In genomic region chr9:137251490-137252268, GRCh38 we compare ENCODE assay signal across 27 cellular contexts. TPM values are rescaled to one million over a fixed set of nuclear protein-coding genes. Genes with fewer than 3 reads are reported as not detected.
A peak's percentile ranks its signal among the peaks of the same experiment; 100 is the strongest.
DNase-seq lines count a peak whose midpoint lies in the region; ATAC-seq, FAIRE-seq and TF ChIP-seq lines count a peak whose summit lies in the region.
"Had no signal": no experiment of that assay in that cellular context is flagged by ENCODE, and none has a peak within 500 bp of the region (broad histone marks: within the 10 kb centered on the region; RNA-seq: fewer than 3 reads in every experiment).

No MANE protein-coding gene starts in this region.

- TF ChIP-seq POLR2A in HepG2 (IDR thresholded peaks at IDR 0.05; ENCODE audit: insufficient read depth in 1 of 2, low read depth in 2 of 2, low read length in 2 of 2) (no peak), right lobe of liver (IDR thresholded peaks at IDR 0.05) (no peak)

- H3K4me2 ChIP-seq in HepG2 (ENCODE audit: low read depth, low read length) (no peak overlapping the region; the same call in 1 of the 2 replicates), mesendoderm (ENCODE audit: low read length) (no peak overlapping the region)
- H3K4me2 ChIP-seq: SK-N-SH had no signal

- H3K27ac ChIP-seq in HepG2 (ENCODE audit: extremely low read length, insufficient read depth, low read length) (no peak overlapping the region), right lobe of liver (no peak overlapping the region), RWPE1 (peak overlapping the region; percentile 12), mesendoderm (ENCODE audit: low read depth, low read length) (no peak overlapping the region)
- H3K27ac ChIP-seq: HL-60 had no signal

- TF ChIP-seq CTCF in HepG2 (CRISPR knock-in tag; IDR thresholded peaks at IDR 0.05) (no peak), right lobe of liver (IDR thresholded peaks at IDR 0.05) (no peak), RWPE1 (conservative IDR thresholded peaks at IDR 0.05; ENCODE audit: low read depth) (no peak)

- H2AK5ac ChIP-seq in mesendoderm (ENCODE audit: low read length), result peak overlapping the region; percentile 96

- no peaks in the 10 kb centered on the region for H4K20me1 ChIP-seq in HepG2 (ENCODE audit: insufficient read depth, low read length)

- DNase-seq in HepG2 (ENCODE audit: low spot score) (no peak), right lobe of liver (no peak), RWPE1 (ENCODE audit: low spot score) (no peak), mesendoderm (no peak), NK-92 (lab: John Stamatoyannopoulos, UW; ENCODE audit: unreplicated experiment) (no peak), NCI-H2029 treated with DMSO at 0.1 percent for 48 hours (lab: John Stamatoyannopoulos, UW) (no peak)
- no peak for DNase-seq in activated CD8-positive, alpha-beta memory T cell treated with anti-CD3 and anti-CD28 coated beads, Interleukin-2, amount 50 U/mL, for 48 hours
- DNase-seq: AML-193; C1 segment of cervical spinal cord; Calu3; CD8-positive, alpha-beta memory T cell; DMS153; IMR-90; MV-4-11; NCI-H1105 treated with DMSO at 0.1 percent for 48 hours; NCI-H1694; NCI-H2081 treated with DMSO at 0.1 percent for 48 hours; NCI-H524 treated with DMSO at 0.1 percent for 48 hours; SIG-M5; SK-N-SH had no signal

- H4K5ac ChIP-seq in mesendoderm (ENCODE audit: low read length), result no peak overlapping the region

- WGBS in HepG2 (ENCODE audit: low lambda C conversion rate), result 48% methylated on average over 12 of the region's 22 CpGs
- WGBS in right lobe of liver (ENCODE audit: insufficient coverage, low coverage, low lambda C conversion rate, missing lambda C conversion rate), result 89% methylated on average over 6 of the region's 22 CpGs
- no CpG with 5 or more reads among the region's 22 CpGs for WGBS in mesendoderm (ENCODE audit: extremely low coverage, insufficient coverage, low lambda C conversion rate)

- no peak overlapping the region for H4K8ac ChIP-seq in mesendoderm (ENCODE audit: low read depth, low read length)

- H2BK120ac ChIP-seq in mesendoderm (ENCODE audit: low read depth, low read length), result no peak overlapping the region

- in situ Hi-C loops in HepG2 (cut with HindIII; ENCODE audit: extremely low pct_ligation_motif_present, low pct_unique_long_range_greater_than_20kb), result no loop called here

- H3K18ac ChIP-seq in mesendoderm (ENCODE audit: low read length), result no peak overlapping the region

- H3K4me1 ChIP-seq in HepG2 (ENCODE audit: insufficient read depth, low read length), result peaks cover 83% of the 10 kb centered on the region
- peaks cover 0 to 13% (median 3%) of the 10 kb centered on the region in 4 donors for H3K4me1 ChIP-seq in right lobe of liver
- peaks cover 9% of the 10 kb centered on the region for H3K4me1 ChIP-seq in mesendoderm (ENCODE audit: control insufficient read depth, low read depth, low read length)

- CTCF ChIA-PET in HepG2 (lab: Yijun Ruan, JAX; ENCODE audit: low intra/inter-chr PET ratio, low total read pairs) (no interaction called here), RWPE1 (lab: Yijun Ruan, JAX) (interaction anchor here (0.5 to 0.6 kb wide), 2 partner anchors 43 to 45 kb away, joined by 4 to 11 read pairs; no protein-coding TSS in a partner anchor)

- peak overlapping the region; percentile 67 for H3K56ac ChIP-seq in mesendoderm (ENCODE audit: low read length)

- H3K27me3 ChIP-seq in HepG2 (ENCODE audit: control insufficient read depth in 1 of 2, insufficient read depth in 2 of 2, low read length in 2 of 2), result peaks cover 1 to 9% of the 10 kb centered on the region in 2 experiments; a peak in 2 of 5 replicates
- no peaks in the 10 kb centered on the region for H3K27me3 ChIP-seq in right lobe of liver
- H3K27me3 ChIP-seq in mesendoderm (ENCODE audit: insufficient read depth, low read length, poor library complexity), result no peaks in the 10 kb centered on the region

- peaks cover 6% of the 10 kb centered on the region for H3K79me1 ChIP-seq in mesendoderm (ENCODE audit: low read length)

- no peak for TF ChIP-seq RAD21 in HepG2 (CRISPR knock-in tag; IDR thresholded peaks at IDR 0.05)

- FAIRE-seq in HepG2 (lab: Jason Lieb, UNC), result no peak

- no peak overlapping the region for H3K23ac ChIP-seq in mesendoderm (ENCODE audit: low read length)

- H2AFZ ChIP-seq in HepG2 (ENCODE audit: low read length), result no peak overlapping the region

- H3K79me2 ChIP-seq in HepG2 (ENCODE audit: insufficient read depth, low read length), result peaks cover 14% of the 10 kb centered on the region
- peaks cover 13% of the 10 kb centered on the region for H3K79me2 ChIP-seq in mesendoderm (ENCODE audit: control insufficient read depth, insufficient read depth, low read length)

- H3K9ac ChIP-seq in HepG2 (ENCODE audit: insufficient read depth, low read depth, low read length) (peak overlapping the region; percentile 5; the same call in 1 of the 2 replicates), mesendoderm (ENCODE audit: low read length) (peak overlapping the region; percentile 38)
- H3K9ac ChIP-seq: SK-N-SH had no signal

- H3K4me3 ChIP-seq in HepG2 (replicated peaks in 1 of 3; ENCODE audit: insufficient read depth in 1 of 3, low read depth in 2 of 3, low read length in 3 of 3), result peak overlapping the region in 1 of 3 experiments; percentile 19; a peak in 1 of 6 replicates
- H3K4me3 ChIP-seq in right lobe of liver, result no peak overlapping the region
- H3K4me3 ChIP-seq in mesendoderm (ENCODE audit: low read length), result no peak overlapping the region

- BruUV-seq in HepG2 (replicated peaks; lab: Mats Ljungman, UMichigan), result no TSS peak

- H2BK5ac ChIP-seq in mesendoderm (ENCODE audit: low read length), result no peak overlapping the region

- H3K36me3 ChIP-seq in HepG2 (replicated peaks in 1 of 2; ENCODE audit: control insufficient read depth in 1 of 2, insufficient read depth in 2 of 2, low read length in 2 of 2) (peaks cover 1 to 2% of the 10 kb centered on the region in 2 experiments; a peak in 2 of 5 replicates), right lobe of liver (peaks cover 0 to 4% (median 0%) of the 10 kb centered on the region in 4 donors), mesendoderm (ENCODE audit: control insufficient read depth, insufficient read depth, low read length) (no peaks in the 10 kb centered on the region)

- no peak for TF ChIP-seq EP300 in HepG2 (IDR thresholded peaks at IDR 0.05; ENCODE audit: low read depth in 2 of 2, low read length in 2 of 2)
- no peak for TF ChIP-seq EP300 in HepG2 (CRISPR knock-in tag; IDR thresholded peaks at IDR 0.05; ENCODE audit: borderline replicate concordance)

- H3K9me3 ChIP-seq in HepG2 (ENCODE audit: low read length) (no peaks in the 10 kb centered on the region), right lobe of liver (no peaks in the 10 kb centered on the region)
- H3K9me3 ChIP-seq: SK-N-SH had no signal

- no peak overlapping the region for H2BK15ac ChIP-seq in mesendoderm (replicated peaks; ENCODE audit: low read depth)

- no peak overlapping the region for H3K4ac ChIP-seq in mesendoderm (ENCODE audit: low read depth, low read length)

- ATAC-seq in HepG2 (no peak), right lobe of liver (no peak)

- intact Hi-C loops in HepG2 (cut with micrococcal nuclease; ENCODE audit: unreplicated experiment) (no loop called here), right lobe of liver (cut with DNase I) (no loop called here)

- POLR2A ChIA-PET in HepG2 (lab: Yijun Ruan, JAX) (interaction anchor here (0.6 to 14.2 kb wide), 4 partner anchors 9 to 198 kb away, joined by 3 to 317 read pairs (median 28); partner anchors contain the start of genes TOR4A and TUBB4B), RWPE1 (lab: Yijun Ruan, JAX; ENCODE audit: low non-redundant PET) (interaction anchor here (0.6 to 1.0 kb wide), 2 partner anchors 7 to 22 kb away, joined by 3 to 7 read pairs; no protein-coding TSS in a partner anchor)

RNA-seq across cellular contexts. Expression of gene STPG3, which starts 0.6 kb away (rescaled TPM):
- total RNA-seq in HepG2 (2016; rRNA removed; fragmentation: Illumina TruSeq; extraction: Trizol), result not detected in 2 replicates
- total RNA-seq in HepG2 (2016; cell fraction: cytosol; rRNA removed; fragmentation: Illumina TruSeq; extraction: Trizol; ENCODE audit: low read depth), result not detected in 2 replicates
- total RNA-seq in HepG2 (2016; cell fraction: insoluble cytoplasmic fraction; rRNA removed; fragmentation: Illumina TruSeq; extraction: Trizol), result not detected in 2 replicates
- total RNA-seq in HepG2 (2016; cell fraction: membrane; rRNA removed; fragmentation: Illumina TruSeq; extraction: Trizol), result not detected in 2 replicates
- total RNA-seq in HepG2 (2016; cell fraction: nucleus; rRNA removed; fragmentation: Illumina TruSeq; extraction: Trizol), result not detected in 2 replicates
- not detected in 2 replicates for polyA plus RNA-seq in HepG2 (2011; rRNA removed)
- not detected in 2 replicates for polyA plus RNA-seq in HepG2 (2011; cell fraction: cytosol; rRNA removed)
- polyA plus RNA-seq in HepG2 (2011; cell fraction: nucleus; rRNA removed), result 0.45 and 0.50 TPM in 2 replicates
- 0.27 and 0.35 TPM in 2 replicates for polyA plus RNA-seq in HepG2 (2012)
- not detected in 2 replicates for polyA plus RNA-seq in HepG2 (2016; cell fraction: cytosol; fragmentation: Illumina TruSeq; extraction: Trizol; ENCODE audit: low read depth)
- not detected in 2 replicates for polyA plus RNA-seq in HepG2 (2016; cell fraction: insoluble cytoplasmic fraction; fragmentation: Illumina TruSeq; extraction: Trizol; ENCODE audit: low read depth)
- not detected in 2 replicates for polyA plus RNA-seq in HepG2 (2016; cell fraction: membrane; fragmentation: Illumina TruSeq; extraction: Trizol; ENCODE audit: low read depth)
- polyA plus RNA-seq in HepG2 (2016; cell fraction: nucleus; fragmentation: Illumina TruSeq; extraction: Trizol; ENCODE audit: insufficient read depth, low read depth), result not detected in 2 replicates
- polyA minus RNA-seq in HepG2 (2011; rRNA and poly(A)+ RNA removed; ENCODE audit: low replicate concordance), result 0.23 TPM in 1 of 2 replicates, not detected in the other
- polyA minus RNA-seq in HepG2 (2011; cell fraction: cytosol; rRNA and poly(A)+ RNA removed), result not detected in 2 replicates
- not detected in 2 replicates for polyA minus RNA-seq in HepG2 (2011; cell fraction: nucleus; rRNA and poly(A)+ RNA removed)
- not detected for total RNA-seq in right lobe of liver
- polyA plus RNA-seq in mesendoderm (2013, experiment 1 of 2), result 0.14 TPM
- polyA plus RNA-seq in mesendoderm (2013, experiment 2 of 2), result 0.15 TPM
- total RNA-seq: A172, Calu3, G401, H9, HT-29, IMR-90, M059J had no signal
- polyA plus RNA-seq: AG04450; CD8-positive, alpha-beta memory T cell; IMR-90; SK-N-SH had no signal

RNA-seq across cellular contexts. Expression of gene NELFB, which starts 3.4 kb away (rescaled TPM):
- 38.7 and 45.8 TPM in 2 replicates for total RNA-seq in HepG2 (2016; rRNA removed; fragmentation: Illumina TruSeq; extraction: Trizol)
- 11.1 and 13.7 TPM in 2 replicates for total RNA-seq in HepG2 (2016; cell fraction: cytosol; rRNA removed; fragmentation: Illumina TruSeq; extraction: Trizol; ENCODE audit: low read depth)
- 33.9 and 46.1 TPM in 2 replicates for total RNA-seq in HepG2 (2016; cell fraction: insoluble cytoplasmic fraction; rRNA removed; fragmentation: Illumina TruSeq; extraction: Trizol)
- 31.9 and 34.1 TPM in 2 replicates for total RNA-seq in HepG2 (2016; cell fraction: membrane; rRNA removed; fragmentation: Illumina TruSeq; extraction: Trizol)
- 19.5 and 22.8 TPM in 2 replicates for total RNA-seq in HepG2 (2016; cell fraction: nucleus; rRNA removed; fragmentation: Illumina TruSeq; extraction: Trizol)
- polyA plus RNA-seq in HepG2 (2011; rRNA removed), result 26.5 and 38.0 TPM in 2 replicates
- polyA plus RNA-seq in HepG2 (2011; cell fraction: cytosol; rRNA removed), result 31.2 and 47.6 TPM in 2 replicates
- 58.0 and 66.2 TPM in 2 replicates for polyA plus RNA-seq in HepG2 (2011; cell fraction: nucleus; rRNA removed)
- polyA plus RNA-seq in HepG2 (2012), result 37.0 and 38.0 TPM in 2 replicates
- polyA plus RNA-seq in HepG2 (2016; cell fraction: cytosol; fragmentation: Illumina TruSeq; extraction: Trizol; ENCODE audit: low read depth), result 13.2 and 13.7 TPM in 2 replicates
- polyA plus RNA-seq in HepG2 (2016; cell fraction: insoluble cytoplasmic fraction; fragmentation: Illumina TruSeq; extraction: Trizol; ENCODE audit: low read depth), result 38.8 and 48.5 TPM in 2 replicates
- polyA plus RNA-seq in HepG2 (2016; cell fraction: membrane; fragmentation: Illumina TruSeq; extraction: Trizol; ENCODE audit: low read depth), result 24.3 and 28.9 TPM in 2 replicates
- polyA plus RNA-seq in HepG2 (2016; cell fraction: nucleus; fragmentation: Illumina TruSeq; extraction: Trizol; ENCODE audit: insufficient read depth, low read depth), result 40.4 and 45.0 TPM in 2 replicates
- 63.2 and 70.3 TPM in 2 replicates for polyA minus RNA-seq in HepG2 (2011; rRNA and poly(A)+ RNA removed; ENCODE audit: low replicate concordance)
- polyA minus RNA-seq in HepG2 (2011; cell fraction: cytosol; rRNA and poly(A)+ RNA removed), result 28.7 and 31.0 TPM in 2 replicates
- 10.3 and 11.6 TPM in 2 replicates for polyA minus RNA-seq in HepG2 (2011; cell fraction: nucleus; rRNA and poly(A)+ RNA removed)
- total RNA-seq in right lobe of liver, result 10 to 100 TPM; 15.6 to 21.6 (median 20.1) TPM
- polyA plus RNA-seq in mesendoderm (2013, experiment 1 of 2), result 39.7 TPM
- 39.7 TPM for polyA plus RNA-seq in mesendoderm (2013, experiment 2 of 2)

RNA-seq across cellular contexts. Expression of gene TUBB4B, which starts 10.6 kb away (rescaled TPM):
- 412 and 481 TPM in 2 replicates for total RNA-seq in HepG2 (2016; rRNA removed; fragmentation: Illumina TruSeq; extraction: Trizol)
- total RNA-seq in HepG2 (2016; cell fraction: cytosol; rRNA removed; fragmentation: Illumina TruSeq; extraction: Trizol; ENCODE audit: low read depth), result 96.3 and 106 TPM in 2 replicates
- 424 and 467 TPM in 2 replicates for total RNA-seq in HepG2 (2016; cell fraction: insoluble cytoplasmic fraction; rRNA removed; fragmentation: Illumina TruSeq; extraction: Trizol)
- total RNA-seq in HepG2 (2016; cell fraction: membrane; rRNA removed; fragmentation: Illumina TruSeq; extraction: Trizol), result 128 TPM in 2 replicates
- total RNA-seq in HepG2 (2016; cell fraction: nucleus; rRNA removed; fragmentation: Illumina TruSeq; extraction: Trizol), result 195 and 203 TPM in 2 replicates
- 182 and 243 TPM in 2 replicates for polyA plus RNA-seq in HepG2 (2011; rRNA removed)
- 251 and 293 TPM in 2 replicates for polyA plus RNA-seq in HepG2 (2011; cell fraction: cytosol; rRNA removed)
- polyA plus RNA-seq in HepG2 (2011; cell fraction: nucleus; rRNA removed), result 210 and 235 TPM in 2 replicates
- polyA plus RNA-seq in HepG2 (2012), result 190 and 205 TPM in 2 replicates
- polyA plus RNA-seq in HepG2 (2016; cell fraction: cytosol; fragmentation: Illumina TruSeq; extraction: Trizol; ENCODE audit: low read depth), result 115 and 121 TPM in 2 replicates
- 587 and 625 TPM in 2 replicates for polyA plus RNA-seq in HepG2 (2016; cell fraction: insoluble cytoplasmic fraction; fragmentation: Illumina TruSeq; extraction: Trizol; ENCODE audit: low read depth)
- 115 and 122 TPM in 2 replicates for polyA plus RNA-seq in HepG2 (2016; cell fraction: membrane; fragmentation: Illumina TruSeq; extraction: Trizol; ENCODE audit: low read depth)
- 355 and 369 TPM in 2 replicates for polyA plus RNA-seq in HepG2 (2016; cell fraction: nucleus; fragmentation: Illumina TruSeq; extraction: Trizol; ENCODE audit: insufficient read depth, low read depth)
- 270 and 721 TPM in 2 replicates for polyA minus RNA-seq in HepG2 (2011; rRNA and poly(A)+ RNA removed; ENCODE audit: low replicate concordance)
- 140 and 144 TPM in 2 replicates for polyA minus RNA-seq in HepG2 (2011; cell fraction: cytosol; rRNA and poly(A)+ RNA removed)
- 74.6 and 75.6 TPM in 2 replicates for polyA minus RNA-seq in HepG2 (2011; cell fraction: nucleus; rRNA and poly(A)+ RNA removed)
- total RNA-seq in right lobe of liver, result 100 to 1,000 TPM in 5 of 6 experiments, 10 to 100 TPM in 1; 88.4 to 274 (median 124) TPM
- polyA plus RNA-seq in mesendoderm (2013, experiment 1 of 2), result 288 TPM
- polyA plus RNA-seq in mesendoderm (2013, experiment 2 of 2), result 285 TPM

RNA-seq across cellular contexts. Expression of gene SLC34A3, which starts 21.0 kb away (rescaled TPM):
- total RNA-seq in HepG2 (2016; rRNA removed; fragmentation: Illumina TruSeq; extraction: Trizol) (0.38 and 1.0 TPM in 2 replicates), right lobe of liver (not detected)
- total RNA-seq in HepG2 (2016; cell fraction: cytosol; rRNA removed; fragmentation: Illumina TruSeq; extraction: Trizol; ENCODE audit: low read depth), result 0.97 and 1.3 TPM in 2 replicates
- total RNA-seq in HepG2 (2016; cell fraction: insoluble cytoplasmic fraction; rRNA removed; fragmentation: Illumina TruSeq; extraction: Trizol), result 0.51 and 0.97 TPM in 2 replicates
- total RNA-seq in HepG2 (2016; cell fraction: membrane; rRNA removed; fragmentation: Illumina TruSeq; extraction: Trizol), result 0.74 and 0.76 TPM in 2 replicates
- total RNA-seq in HepG2 (2016; cell fraction: nucleus; rRNA removed; fragmentation: Illumina TruSeq; extraction: Trizol), result 0.60 and 0.81 TPM in 2 replicates
- 0.07 and 0.20 TPM in 2 replicates for polyA plus RNA-seq in HepG2 (2011; rRNA removed)
- polyA plus RNA-seq in HepG2 (2011; cell fraction: cytosol; rRNA removed), result 0.09 and 0.16 TPM in 2 replicates
- polyA plus RNA-seq in HepG2 (2011; cell fraction: nucleus; rRNA removed), result 0.33 and 0.50 TPM in 2 replicates
- 0.21 and 0.60 TPM in 2 replicates for polyA plus RNA-seq in HepG2 (2012)
- 0.59 and 0.93 TPM in 2 replicates for polyA plus RNA-seq in HepG2 (2016; cell fraction: cytosol; fragmentation: Illumina TruSeq; extraction: Trizol; ENCODE audit: low read depth)
- 0.58 and 0.62 TPM in 2 replicates for polyA plus RNA-seq in HepG2 (2016; cell fraction: insoluble cytoplasmic fraction; fragmentation: Illumina TruSeq; extraction: Trizol; ENCODE audit: low read depth)
- polyA plus RNA-seq in HepG2 (2016; cell fraction: membrane; fragmentation: Illumina TruSeq; extraction: Trizol; ENCODE audit: low read depth), result 0.52 and 0.70 TPM in 2 replicates
- polyA plus RNA-seq in HepG2 (2016; cell fraction: nucleus; fragmentation: Illumina TruSeq; extraction: Trizol; ENCODE audit: insufficient read depth, low read depth), result 1.2 and 1.8 TPM in 2 replicates
- 0.12 and 0.20 TPM in 2 replicates for polyA minus RNA-seq in HepG2 (2011; rRNA and poly(A)+ RNA removed; ENCODE audit: low replicate concordance)
- polyA minus RNA-seq in HepG2 (2011; cell fraction: cytosol; rRNA and poly(A)+ RNA removed), result not detected in 2 replicates
- not detected in 2 replicates for polyA minus RNA-seq in HepG2 (2011; cell fraction: nucleus; rRNA and poly(A)+ RNA removed)
- polyA plus RNA-seq in mesendoderm (2013, experiment 1 of 2), result 0.03 TPM
- polyA plus RNA-seq in mesendoderm (2013, experiment 2 of 2), result 0.01 TPM
- total RNA-seq: CD8-positive, alpha-beta memory T cell; G401; H9; IMR-90 had no signal
- polyA plus RNA-seq: AG04450; CD8-positive, alpha-beta memory T cell; IMR-90; SK-N-SH had no signal

RNA-seq across cellular contexts. Expression of gene RNF224, which starts 24.4 kb away (rescaled TPM):
- total RNA-seq in HepG2 (2016; rRNA removed; fragmentation: Illumina TruSeq; extraction: Trizol) (0.09 and 0.10 TPM in 2 replicates), right lobe of liver (not detected)
- total RNA-seq in HepG2 (2016; cell fraction: cytosol; rRNA removed; fragmentation: Illumina TruSeq; extraction: Trizol; ENCODE audit: low read depth), result not detected in 2 replicates
- total RNA-seq in HepG2 (2016; cell fraction: insoluble cytoplasmic fraction; rRNA removed; fragmentation: Illumina TruSeq; extraction: Trizol), result not detected in 2 replicates
- 0.12 TPM in 1 of 2 replicates, not detected in the other for total RNA-seq in HepG2 (2016; cell fraction: membrane; rRNA removed; fragmentation: Illumina TruSeq; extraction: Trizol)
- not detected in 2 replicates for total RNA-seq in HepG2 (2016; cell fraction: nucleus; rRNA removed; fragmentation: Illumina TruSeq; extraction: Trizol)
- not detected in 2 replicates for polyA plus RNA-seq in HepG2 (2011; rRNA removed)
- polyA plus RNA-seq in HepG2 (2011; cell fraction: cytosol; rRNA removed), result 0.03 and 0.04 TPM in 2 replicates
- polyA plus RNA-seq in HepG2 (2011; cell fraction: nucleus; rRNA removed), result 0.07 and 0.11 TPM in 2 replicates
- 0.33 and 0.51 TPM in 2 replicates for polyA plus RNA-seq in HepG2 (2012)
- polyA plus RNA-seq in HepG2 (2016; cell fraction: cytosol; fragmentation: Illumina TruSeq; extraction: Trizol; ENCODE audit: low read depth), result not detected in 2 replicates
- 0.25 TPM in 1 of 2 replicates, not detected in the other for polyA plus RNA-seq in HepG2 (2016; cell fraction: insoluble cytoplasmic fraction; fragmentation: Illumina TruSeq; extraction: Trizol; ENCODE audit: low read depth)
- not detected in 2 replicates for polyA plus RNA-seq in HepG2 (2016; cell fraction: membrane; fragmentation: Illumina TruSeq; extraction: Trizol; ENCODE audit: low read depth)
- polyA plus RNA-seq in HepG2 (2016; cell fraction: nucleus; fragmentation: Illumina TruSeq; extraction: Trizol; ENCODE audit: insufficient read depth, low read depth), result 0.25 TPM in 1 of 2 replicates, not detected in the other
- polyA minus RNA-seq in HepG2 (2011; rRNA and poly(A)+ RNA removed; ENCODE audit: low replicate concordance), result 0.10 and 0.44 TPM in 2 replicates
- polyA minus RNA-seq in HepG2 (2011; cell fraction: cytosol; rRNA and poly(A)+ RNA removed), result not detected in 2 replicates
- 0.26 TPM in 1 of 2 replicates, not detected in the other for polyA minus RNA-seq in HepG2 (2011; cell fraction: nucleus; rRNA and poly(A)+ RNA removed)
- polyA plus RNA-seq in mesendoderm (2013, experiment 1 of 2), result not detected
- polyA plus RNA-seq in mesendoderm (2013, experiment 2 of 2), result not detected
- total RNA-seq: CD8-positive, alpha-beta memory T cell; G401; IMR-90; M059J had no signal
- polyA plus RNA-seq: AG04450; CD8-positive, alpha-beta memory T cell; IMR-90 had no signal
